8 cellular contexts compared by ENCODE assay signal in the genomic region with DNA sequence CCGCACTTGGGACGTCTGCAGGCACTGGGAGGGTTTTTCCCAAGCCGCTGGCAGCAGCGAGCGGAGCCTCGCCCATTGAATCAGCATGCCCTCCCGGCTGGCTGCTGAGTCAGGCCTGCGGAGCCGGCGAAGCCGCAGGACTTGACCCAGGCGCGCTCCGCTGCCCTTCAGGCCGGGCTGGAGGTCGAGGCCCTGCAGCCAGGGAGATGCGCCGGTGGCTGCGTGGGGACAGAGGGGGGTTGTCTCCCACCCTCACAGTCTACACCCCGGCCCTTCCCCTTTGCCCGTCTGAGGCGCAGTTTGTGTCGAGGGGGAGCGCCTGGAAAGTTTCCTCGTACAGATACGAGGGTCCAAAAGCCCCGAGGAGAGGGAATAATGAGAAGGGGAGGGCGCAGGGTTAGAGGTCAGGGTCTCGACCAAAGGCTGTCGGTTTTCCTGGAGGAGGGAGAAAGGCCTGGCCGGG. TPM values are rescaled to one million over a fixed set of nuclear protein-coding genes. Genes with fewer than 3 reads are reported as not detected.
DNase-seq lines count a peak whose midpoint lies in the region; ATAC-seq, FAIRE-seq and TF ChIP-seq lines count a peak whose summit lies in the region.

No MANE protein-coding gene starts in this region.

- peak overlapping the region; percentile 77 to 94 for H3K9ac ChIP-seq in kidney (ENCODE audit: low read length in 2 of 2)
- H3K9ac ChIP-seq in smooth muscle cell (ENCODE audit: low read depth): peak overlapping the region; percentile 91

- H3K9me3 ChIP-seq in Peyer's patch: no peaks in the 10 kb centered on the region
- H3K9me3 ChIP-seq in kidney (ENCODE audit: control insufficient read depth in 1 of 2, low read length in 2 of 2): no peaks in the 10 kb centered on the region
- no peaks in the 10 kb centered on the region for H3K9me3 ChIP-seq in smooth muscle cell (replicated peaks; ENCODE audit: low read depth)

- intact Hi-C loops in kidney (cut with DNase I): no loop called here

- peaks cover 44% of the 10 kb centered on the region for H3K79me2 ChIP-seq in smooth muscle cell (ENCODE audit: low read depth)

- TF ChIP-seq POLR2A in GM18505 (IDR thresholded peaks at IDR 0.05; ENCODE audit: borderline replicate concordance, extremely low read depth, insufficient read depth, insufficient read length) (peak; percentile 54), Peyer's patch (IDR thresholded peaks at IDR 0.05) (peak; percentile 76 to 83)

- H3K27me3 ChIP-seq in Peyer's patch (no peaks in the 10 kb centered on the region), smooth muscle cell (ENCODE audit: low read depth) (no peaks in the 10 kb centered on the region)

- H4K20me1 ChIP-seq in smooth muscle cell (ENCODE audit: low read depth): peaks cover 34% of the 10 kb centered on the region

- H3K4me1 ChIP-seq in Peyer's patch (peaks cover 9 to 59% (median 29%) of the 10 kb centered on the region in 4 donors), kidney (ENCODE audit: control insufficient read depth in 1 of 2, insufficient read depth in 1 of 2, low read depth in 1 of 2, low read length in 2 of 2) (peaks cover 7 to 23% of the 10 kb centered on the region in 2 donors), smooth muscle cell (ENCODE audit: low read depth) (peaks cover 12% of the 10 kb centered on the region)

- peak; percentile 5 for ATAC-seq in GM18505 (IDR thresholded peaks at IDR 0.05; ENCODE audit: unreplicated experiment)

- POLR2A ChIA-PET in AG04449 (lab: Yijun Ruan, JAX): interaction anchor here (0.8 to 1.1 kb wide), 2 partner anchors 21 to 36 kb away, joined by 3 to 5 read pairs; no protein-coding TSS in a partner anchor

- WGBS in smooth muscle cell (ENCODE audit: low lambda C conversion rate): 6% methylated on average over 29 of the region's 31 CpGs

- H2AFZ ChIP-seq in smooth muscle cell (ENCODE audit: low read depth): peak overlapping the region; percentile 84

- no peak for DNase-seq in AG04449 (ENCODE audit: low read depth, low spot score)
- DNase-seq in Peyer's patch: peak; percentile 44 to 89 (median 88)
- DNase-seq in caudate nucleus (lab: John Stamatoyannopoulos, UW): peak in 26 of 61 donors; percentile 5 to 58 (median 34)
- peak; percentile 95 for DNase-seq in kidney
- DNase-seq in smooth muscle cell (lab: John Stamatoyannopoulos, UW; ENCODE audit: unreplicated experiment): peak; percentile 53
- no peak for DNase-seq in SIG-M5 (lab: John Stamatoyannopoulos, UW)
- no peak for DNase-seq in NCI-H2107 treated with DMSO at 0.1 percent for 48 hours (lab: John Stamatoyannopoulos, UW; ENCODE audit: unreplicated experiment)

- no peak for FAIRE-seq in kidney (lab: Jason Lieb, UNC)

- peak overlapping the region; percentile 96 to 99 (median 98) for H3K27ac ChIP-seq in Peyer's patch
- H3K27ac ChIP-seq in caudate nucleus (ENCODE audit: low read depth, low read length): peak overlapping the region; percentile 97
- H3K27ac ChIP-seq in kidney (ENCODE audit: low read depth in 2 of 2, low read length in 2 of 2): peak overlapping the region; percentile 99
- peak overlapping the region; percentile 98 for H3K27ac ChIP-seq in smooth muscle cell (ENCODE audit: low read depth)

- no peak for TF ChIP-seq CTCF in AG04449 (IDR thresholded peaks at IDR 0.05; ENCODE audit: insufficient read depth, low read length, missing control alignments)
- no peak for TF ChIP-seq CTCF in Peyer's patch (IDR thresholded peaks at IDR 0.05)
- TF ChIP-seq CTCF in kidney (IDR thresholded peaks at IDR 0.05; ENCODE audit: borderline replicate concordance, extremely low read depth, insufficient read depth): no peak
- TF ChIP-seq CTCF in smooth muscle cell (IDR thresholded peaks at IDR 0.05; ENCODE audit: borderline replicate concordance, insufficient read depth, poor library complexity, severe bottlenecking): no peak

- CTCF ChIA-PET in AG04449 (lab: Yijun Ruan, JAX): interaction anchor here (1.0 kb wide), 1 partner anchor 14 kb away, joined by 3 read pairs; no protein-coding TSS in a partner anchor

- H3K36me3 ChIP-seq in Peyer's patch (peaks cover 0 to 12% (median 0%) of the 10 kb centered on the region in 3 donors), kidney (ENCODE audit: control insufficient read depth in 1 of 2, insufficient read depth in 2 of 2, low read length in 2 of 2) (no peaks in the 10 kb centered on the region), smooth muscle cell (ENCODE audit: low read depth) (no peaks in the 10 kb centered on the region)

- H3K4me3 ChIP-seq in AG04449 (ENCODE audit: low read depth, low read length) (peak overlapping the region; percentile 73), Peyer's patch (peak overlapping the region; percentile 95 to 99 (median 98)), kidney (ENCODE audit: low read length in 2 of 2) (peak overlapping the region; percentile 65 to 80), smooth muscle cell (peak overlapping the region; percentile 90)

- no peaks in the 10 kb centered on the region for H3F3A ChIP-seq in smooth muscle cell (ENCODE audit: low read depth)

- peak overlapping the region; percentile 96 for H3K4me2 ChIP-seq in smooth muscle cell

RNA-seq across cellular contexts. Expression of gene KLC1, which starts 0.8 kb away (rescaled TPM):
- 100 to 1,000 TPM; 125 to 361 (median 270) TPM for total RNA-seq in Peyer's patch
- 152 TPM for total RNA-seq in kidney
- polyA plus RNA-seq in kidney (ENCODE audit: insufficient read depth, low read depth, low replicate concordance): 49.8 TPM
- total RNA-seq in smooth muscle cell: 184 and 224 TPM in 2 replicates
- polyA plus RNA-seq in smooth muscle cell: 167 and 180 TPM in 2 replicates

Comparison
In these comparisons a context has a peak if more than half of its experiments do, and no peak if none do; other contexts are left out.
1. DNase-seq: peak in Peyer's patch (3 of 3), kidney (single experiment) and smooth muscle cell (single experiment); none in AG04449 (single experiment), SIG-M5 (single experiment) and NCI-H2107 treated with DMSO at 0.1 percent for 48 hours (single experiment).
2. Peak in every context shown above with its lines, with median percentiles within 50 percentile points of each other: H3K4me3 ChIP-seq and H3K27ac ChIP-seq.